7 cellular contexts compared by ENCODE assay signal in the genomic region with DNA sequence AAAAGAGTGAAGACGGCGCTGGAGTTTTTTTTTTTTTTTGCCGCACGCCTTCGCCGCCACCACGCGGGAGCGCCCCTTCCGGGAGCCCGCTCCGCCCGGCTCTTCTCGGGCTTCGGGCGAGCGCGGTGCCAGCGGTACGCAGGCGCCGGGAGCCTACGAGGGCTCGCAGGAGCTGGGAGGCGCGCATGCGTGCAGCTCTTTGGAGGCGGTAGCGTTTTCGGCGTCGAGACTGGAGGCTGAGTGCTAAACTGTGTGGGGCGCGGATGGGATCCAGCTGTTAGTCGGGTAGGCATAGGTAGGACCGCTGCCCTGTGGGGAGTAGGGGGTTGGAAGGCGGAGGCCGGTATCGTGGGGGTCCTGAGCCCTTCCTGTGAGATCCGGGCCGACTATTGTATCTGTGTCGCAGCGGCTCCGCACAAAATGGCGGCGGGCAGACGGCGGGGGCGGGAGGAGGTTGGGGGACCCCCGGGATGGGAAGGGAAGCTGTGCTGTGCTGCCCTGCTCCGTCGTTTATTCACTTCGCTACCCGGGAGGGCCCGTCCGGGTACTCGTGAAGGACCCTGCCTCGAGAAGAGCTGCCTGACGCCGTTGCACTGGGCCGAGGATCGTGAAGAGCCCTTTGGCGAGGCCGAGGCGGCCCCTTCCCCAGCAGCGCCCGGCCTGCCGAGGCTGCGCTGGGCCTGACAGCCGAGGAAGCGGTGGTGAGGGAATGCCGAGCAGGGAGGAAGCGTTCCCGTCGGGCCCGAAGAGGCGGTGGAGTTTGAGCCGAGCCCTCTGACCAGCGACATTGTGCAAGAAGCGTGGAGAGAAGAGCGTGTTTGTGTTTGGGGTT. TPM values are rescaled to one million over a fixed set of nuclear protein-coding genes. Genes with fewer than 3 reads are reported as not detected.
DNase-seq lines count a peak whose midpoint lies in the region; ATAC-seq and TF ChIP-seq lines count a peak whose summit lies in the region.

A gene with protein sequence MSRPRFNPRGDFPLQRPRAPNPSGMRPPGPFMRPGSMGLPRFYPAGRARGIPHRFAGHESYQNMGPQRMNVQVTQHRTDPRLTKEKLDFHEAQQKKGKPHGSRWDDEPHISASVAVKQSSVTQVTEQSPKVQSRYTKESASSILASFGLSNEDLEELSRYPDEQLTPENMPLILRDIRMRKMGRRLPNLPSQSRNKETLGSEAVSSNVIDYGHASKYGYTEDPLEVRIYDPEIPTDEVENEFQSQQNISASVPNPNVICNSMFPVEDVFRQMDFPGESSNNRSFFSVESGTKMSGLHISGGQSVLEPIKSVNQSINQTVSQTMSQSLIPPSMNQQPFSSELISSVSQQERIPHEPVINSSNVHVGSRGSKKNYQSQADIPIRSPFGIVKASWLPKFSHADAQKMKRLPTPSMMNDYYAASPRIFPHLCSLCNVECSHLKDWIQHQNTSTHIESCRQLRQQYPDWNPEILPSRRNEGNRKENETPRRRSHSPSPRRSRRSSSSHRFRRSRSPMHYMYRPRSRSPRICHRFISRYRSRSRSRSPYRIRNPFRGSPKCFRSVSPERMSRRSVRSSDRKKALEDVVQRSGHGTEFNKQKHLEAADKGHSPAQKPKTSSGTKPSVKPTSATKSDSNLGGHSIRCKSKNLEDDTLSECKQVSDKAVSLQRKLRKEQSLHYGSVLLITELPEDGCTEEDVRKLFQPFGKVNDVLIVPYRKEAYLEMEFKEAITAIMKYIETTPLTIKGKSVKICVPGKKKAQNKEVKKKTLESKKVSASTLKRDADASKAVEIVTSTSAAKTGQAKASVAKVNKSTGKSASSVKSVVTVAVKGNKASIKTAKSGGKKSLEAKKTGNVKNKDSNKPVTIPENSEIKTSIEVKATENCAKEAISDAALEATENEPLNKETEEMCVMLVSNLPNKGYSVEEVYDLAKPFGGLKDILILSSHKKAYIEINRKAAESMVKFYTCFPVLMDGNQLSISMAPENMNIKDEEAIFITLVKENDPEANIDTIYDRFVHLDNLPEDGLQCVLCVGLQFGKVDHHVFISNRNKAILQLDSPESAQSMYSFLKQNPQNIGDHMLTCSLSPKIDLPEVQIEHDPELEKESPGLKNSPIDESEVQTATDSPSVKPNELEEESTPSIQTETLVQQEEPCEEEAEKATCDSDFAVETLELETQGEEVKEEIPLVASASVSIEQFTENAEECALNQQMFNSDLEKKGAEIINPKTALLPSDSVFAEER (N-terminal part only) (plus strand): TSS at position 202 of the 832 bp plus-strand sequence. CDS start 17,173 bp downstream, outside the sequence.

- peak within 1 kb of the TSS; percentile 79 to 93 for H3K27ac ChIP-seq in ascending aorta

- no peaks in the 10 kb centered on the region for H3K36me3 ChIP-seq in ascending aorta

- peak within 1 kb of the TSS; percentile 67 to 93 for H3K4me3 ChIP-seq in ascending aorta

- intact Hi-C loops in T-helper 2 cell treated with Interferon-gamma antibody and Interleukin-4, amounts not matched to agents 100 ng/mL and 5 ng/mL, for 36 hours (cut with micrococcal nuclease), result loop anchor here (1.0 to 10.0 kb wide), 6 partner anchors 17 to 1783 kb away; a partner anchor contains a TSS
- intact Hi-C loops in ascending aorta (cut with DNase I), result loop anchor here (1.0 to 10.0 kb wide), 4 partner anchors 104 to 1781 kb away; a partner anchor contains a TSS

- H3K27me3 ChIP-seq in ascending aorta, result no peaks in the 10 kb centered on the region

- no peaks in the 10 kb centered on the region for H3K9me3 ChIP-seq in ascending aorta

- peak; percentile 63 to 81 (median 81) for TF ChIP-seq CTCF in ascending aorta (IDR thresholded peaks at IDR 0.05)

- peaks cover 4 to 20% of the 10 kb centered on the region in 2 donors for H3K4me1 ChIP-seq in ascending aorta

- DNase-seq in NCI-H1694 treated with DMSO at 0.1 percent for 48 hours (lab: John Stamatoyannopoulos, UW) (peak; percentile 84), ascending aorta (ENCODE audit: low spot score in 2 of 2) (peak; percentile 66 to 94), hepatic stellate cell (ENCODE audit: low spot score) (peak; percentile 96), renal cortical epithelial cell (ENCODE audit: low read depth) (peak; percentile 80)

- ATAC-seq in GM18499 (IDR thresholded peaks at IDR 0.05; ENCODE audit: insufficient read depth, unreplicated experiment), result peak; percentile 74
- ATAC-seq in HG02938 (IDR thresholded peaks at IDR 0.05; ENCODE audit: unreplicated experiment), result peak; percentile 95

RNA-seq across cellular contexts. Expression of the gene that starts here (rescaled TPM):
- total RNA-seq in T-helper 2 cell treated with Interferon-gamma antibody and Interleukin-4, amounts not matched to agents 100 ng/mL and 5 ng/mL, for 36 hours, result 93.3 and 96.0 TPM in 2 replicates
- 56.0 TPM for total RNA-seq in ascending aorta
- total RNA-seq in renal cortical epithelial cell, result 73.3 and 153 TPM in 2 replicates

Comparison
In these comparisons a context has a peak if more than half of its experiments do, and no peak if none do; other contexts are left out.
1. Peak in every context shown above with its lines: DNase-seq, ATAC-seq, H3K4me3 ChIP-seq and H3K27ac ChIP-seq.